1 cellular context compared by ENCODE assay signal in genomic region chr14:85867450-85867849, GRCh38.
TF ChIP-seq lines count a peak whose summit lies in the region.

No MANE protein-coding gene starts in this region.

TF ChIP-seq in GM12878, 131 proteins besides CTCF, POLR2A, EP300 and RAD21 (continued from another document):
- TF ChIP-seq RELB (IDR thresholded peaks at IDR 0.05; ENCODE audit: low read depth) (no peak), SPI1 (IDR thresholded peaks at IDR 0.05; ENCODE audit: borderline replicate concordance, insufficient read depth, low read depth, low read length) (no peak), PRDM15 (CRISPR knock-in tag; IDR thresholded peaks at IDR 0.05) (no peak), CHD1 (IDR thresholded peaks at IDR 0.05; ENCODE audit: low read depth, low read length) (no peak), SIX5 (IDR thresholded peaks at IDR 0.05; ENCODE audit: low read depth, low read length, severe bottlenecking) (no peak), CHD4 (IDR thresholded peaks at IDR 0.05) (no peak), BRCA1 (IDR thresholded peaks at IDR 0.05; ENCODE audit: low read depth, low read length) (no peak), ATF7 (IDR thresholded peaks at IDR 0.05; ENCODE audit: low read depth) (no peak), TAF1 (IDR thresholded peaks at IDR 0.05; ENCODE audit: borderline replicate concordance, low read depth, low read length) (no peak), TARDBP (IDR thresholded peaks at IDR 0.05; ENCODE audit: borderline replicate concordance) (no peak), PKNOX1 (IDR thresholded peaks at IDR 0.05) (no peak), REST (IDR thresholded peaks at IDR 0.05; ENCODE audit: low read depth, low read length) (no peak), ASH2L (IDR thresholded peaks at IDR 0.05; ENCODE audit: borderline replicate concordance, low read depth) (no peak)
